In genomic region chr18:23530195-23530594, GRCh38 we compare ENCODE assay signal across 15 cellular contexts. TPM values are rescaled to one million over a fixed set of nuclear protein-coding genes. Genes with fewer than 3 reads are reported as not detected.
DNase-seq lines count a peak whose midpoint lies in the region; ATAC-seq and TF ChIP-seq lines count a peak whose summit lies in the region.
"Had no signal": no experiment of that assay in that cellular context is flagged by ENCODE, and none has a peak within 500 bp of the region (broad histone marks: within the 10 kb centered on the region; RNA-seq: fewer than 3 reads in every experiment).

No MANE protein-coding gene starts in this region.

- peak overlapping the region; percentile 59 for H3K27ac Mint-ChIP-seq in activated naive CD4-positive, alpha-beta T cell treated with anti-CD3 and anti-CD28 coated beads, Interleukin-2, amount 50 U/mL, for 24 hours
- H3K27ac Mint-ChIP-seq in activated naive CD4-positive, alpha-beta T cell treated with anti-CD3 and anti-CD28 coated beads, Interleukin-2, amount 10 ng/mL, durations not matched to agents 7 days and 5 days = no peak overlapping the region
- H3K27ac Mint-ChIP-seq in type B pancreatic cell = peak overlapping the region; percentile 74
- H3K27ac Mint-ChIP-seq in GM23338 = no peak overlapping the region
- H3K27ac Mint-ChIP-seq: neural progenitor cell had no signal

- H3K9me2 ChIP-seq in hepatocyte (replicated peaks; ENCODE audit: insufficient read depth) (no peaks in the 10 kb centered on the region), GM23338 (ENCODE audit: insufficient read depth) (no peaks in the 10 kb centered on the region)

- H3K27me3 Mint-ChIP-seq in activated naive CD4-positive, alpha-beta T cell treated with anti-CD3 and anti-CD28 coated beads, Interleukin-2, amount 50 U/mL, for 24 hours = no peaks in the 10 kb centered on the region
- H3K27me3 Mint-ChIP-seq in activated naive CD4-positive, alpha-beta T cell treated with anti-CD3 and anti-CD28 coated beads, Interleukin-2, amount 10 ng/mL, durations not matched to agents 7 days and 5 days = no peaks in the 10 kb centered on the region
- no peaks in the 10 kb centered on the region for H3K27me3 Mint-ChIP-seq in type B pancreatic cell
- peaks cover 2% of the 10 kb centered on the region for H3K27me3 Mint-ChIP-seq in GM23338 (ENCODE audit: insufficient read depth, low read depth, poor library complexity)

- H3K4me2 ChIP-seq in hepatocyte (no peak overlapping the region), GM23338 (no peak overlapping the region)
- H3K4me2 ChIP-seq: neural progenitor cell had no signal

- peak overlapping the region; percentile 25; the same call in 1 of the 2 replicates for H3K27ac ChIP-seq in SJSA1
- peak overlapping the region; percentile 40 for H3K27ac ChIP-seq in hepatocyte
- H3K27ac ChIP-seq in GM23338 (ENCODE audit: low read depth) = no peak overlapping the region
- H3K27ac ChIP-seq: neural progenitor cell, thoracic aorta had no signal

- ATAC-seq in GM23338 = no peak

- TF ChIP-seq CTCF in hepatocyte (IDR thresholded peaks at IDR 0.05; ENCODE audit: poor library complexity) (no peak), type B pancreatic cell (conservative IDR thresholded peaks at IDR 0.05) (no peak), GM23338 (conservative IDR thresholded peaks at IDR 0.05; ENCODE audit: low read depth in 2 of 2) (no peak)

- H3K36me3 Mint-ChIP-seq in activated naive CD4-positive, alpha-beta T cell treated with anti-CD3 and anti-CD28 coated beads, Interleukin-2, amount 50 U/mL, for 24 hours = peaks cover 5% of the 10 kb centered on the region
- peaks cover 77% of the 10 kb centered on the region for H3K36me3 Mint-ChIP-seq in activated naive CD4-positive, alpha-beta T cell treated with anti-CD3 and anti-CD28 coated beads, Interleukin-2, amount 10 ng/mL, durations not matched to agents 7 days and 5 days
- H3K36me3 Mint-ChIP-seq in type B pancreatic cell = peaks cover 34% of the 10 kb centered on the region
- peaks cover 83% of the 10 kb centered on the region for H3K36me3 Mint-ChIP-seq in GM23338 (ENCODE audit: low read depth)

- peaks cover 22% of the 10 kb centered on the region for H3K4me1 ChIP-seq in SJSA1 (replicated peaks)
- no peaks in the 10 kb centered on the region for H3K4me1 ChIP-seq in hepatocyte (ENCODE audit: insufficient read depth)
- H3K4me1 ChIP-seq in GM23338 (ENCODE audit: insufficient read depth) = no peaks in the 10 kb centered on the region

- WGBS in hepatocyte (ENCODE audit: low lambda C conversion rate, missing lambda C conversion rate) = 91% methylated on average over 7 of the region's 7 CpGs

- H3K9me3 Mint-ChIP-seq in activated naive CD4-positive, alpha-beta T cell treated with anti-CD3 and anti-CD28 coated beads, Interleukin-2, amount 50 U/mL, for 24 hours = no peaks in the 10 kb centered on the region
- no peaks in the 10 kb centered on the region for H3K9me3 Mint-ChIP-seq in activated naive CD4-positive, alpha-beta T cell treated with anti-CD3 and anti-CD28 coated beads, Interleukin-2, amount 10 ng/mL, durations not matched to agents 7 days and 5 days
- H3K9me3 Mint-ChIP-seq in type B pancreatic cell (no peaks in the 10 kb centered on the region), GM23338 (no peaks in the 10 kb centered on the region)
- H3K9me3 Mint-ChIP-seq: neural progenitor cell had no signal

- H3K36me3 ChIP-seq in SJSA1 = peaks cover 92% of the 10 kb centered on the region
- no peaks in the 10 kb centered on the region for H3K36me3 ChIP-seq in hepatocyte (replicated peaks; ENCODE audit: insufficient read depth, low read depth)
- peaks cover 60% of the 10 kb centered on the region for H3K36me3 ChIP-seq in GM23338 (ENCODE audit: insufficient read depth)
- H3K36me3 ChIP-seq: neural progenitor cell had no signal

- H3K79me2 ChIP-seq in hepatocyte (no peaks in the 10 kb centered on the region), GM23338 (replicated peaks; ENCODE audit: insufficient read depth) (no peaks in the 10 kb centered on the region)

- H3K4me3 ChIP-seq in SJSA1 = no peak overlapping the region
- no peak overlapping the region for H3K4me3 ChIP-seq in hepatocyte
- H3K4me3 ChIP-seq in GM23338 = no peak overlapping the region
- H3K4me3 ChIP-seq: neural progenitor cell, thoracic aorta had no signal

- no peak overlapping the region for H3K4me3 Mint-ChIP-seq in activated naive CD4-positive, alpha-beta T cell treated with anti-CD3 and anti-CD28 coated beads, Interleukin-2, amount 50 U/mL, for 24 hours
- no peak overlapping the region for H3K4me3 Mint-ChIP-seq in activated naive CD4-positive, alpha-beta T cell treated with anti-CD3 and anti-CD28 coated beads, Interleukin-2, amount 10 ng/mL, durations not matched to agents 7 days and 5 days
- H3K4me3 Mint-ChIP-seq in type B pancreatic cell = no peak overlapping the region
- no peak overlapping the region for H3K4me3 Mint-ChIP-seq in GM23338
- H3K4me3 Mint-ChIP-seq: neural progenitor cell had no signal

- H3K27me3 ChIP-seq in SJSA1 (replicated peaks) = no peaks in the 10 kb centered on the region
- no peaks in the 10 kb centered on the region for H3K27me3 ChIP-seq in hepatocyte
- H3K27me3 ChIP-seq in GM23338 (ENCODE audit: insufficient read depth) = no peaks in the 10 kb centered on the region
- H3K27me3 ChIP-seq: neural progenitor cell had no signal

- CTCF ChIA-PET in activated naive CD4-positive, alpha-beta T cell treated with anti-CD3 and anti-CD28 coated beads, Interleukin-2, amount 10 ng/mL, durations not matched to agents 7 days and 5 days (lab: Charles Lee) = interaction anchor here (0.7 kb wide), 1 partner anchor 14 kb away, joined by 3 read pairs; no protein-coding TSS in a partner anchor

- no peak for DNase-seq in activated naive CD4-positive, alpha-beta T cell treated with anti-CD3 and anti-CD28 coated beads, Interleukin-2, amount 10 ng/mL, durations not matched to agents 7 days and 5 days
- DNase-seq in SJSA1 (ENCODE audit: low read depth in 1 of 2, low spot score in 2 of 2) (no peak), hepatocyte (ENCODE audit: low spot score) (no peak), type B pancreatic cell (ENCODE audit: extremely low spot score, unreplicated experiment) (no peak), T1000 (lab: John Stamatoyannopoulos, UW) (no peak), midbrain (lab: John Stamatoyannopoulos, UW) (no peak), GM23338 (ENCODE audit: low spot score) (no peak)
- DNase-seq: activated naive CD4-positive, alpha-beta T cell treated with Interleukin-2 at 50 U/mL for 16 hours; central memory CD4-positive, alpha-beta T cell; foreskin melanocyte; NCI-H2081 treated with DMSO at 0.1 percent for 48 hours; retina had no signal

- H4K20me1 ChIP-seq in hepatocyte (ENCODE audit: insufficient read depth, poor library complexity, severe bottlenecking) (no peaks in the 10 kb centered on the region), GM23338 (replicated peaks; ENCODE audit: insufficient read depth) (peaks cover 6% of the 10 kb centered on the region; the same call in 1 of the 2 replicates)

- H2AFZ ChIP-seq in hepatocyte (no peak overlapping the region), GM23338 (no peak overlapping the region)
- H2AFZ ChIP-seq: neural progenitor cell had no signal

- H3F3A ChIP-seq in GM23338 (replicated peaks; ENCODE audit: low read depth) = peaks cover 14% of the 10 kb centered on the region; the same call in 1 of the 2 replicates

- H3K4me1 Mint-ChIP-seq in activated naive CD4-positive, alpha-beta T cell treated with anti-CD3 and anti-CD28 coated beads, Interleukin-2, amount 50 U/mL, for 24 hours = no peaks in the 10 kb centered on the region
- H3K4me1 Mint-ChIP-seq in activated naive CD4-positive, alpha-beta T cell treated with anti-CD3 and anti-CD28 coated beads, Interleukin-2, amount 10 ng/mL, durations not matched to agents 7 days and 5 days = no peaks in the 10 kb centered on the region
- H3K4me1 Mint-ChIP-seq in type B pancreatic cell (ENCODE audit: unreplicated experiment) (no peaks in the 10 kb centered on the region), GM23338 (no peaks in the 10 kb centered on the region; the same call in 2 of the 3 replicates)
- H3K4me1 Mint-ChIP-seq: neural progenitor cell had no signal

- H3K9me3 ChIP-seq in SJSA1 (replicated peaks) (no peaks in the 10 kb centered on the region), hepatocyte (ENCODE audit: low read depth) (no peaks in the 10 kb centered on the region)
- H3K9me3 ChIP-seq: thoracic aorta had no signal

TF ChIP-seq in GM23338, 12 proteins besides CTCF, POLR2A, EP300 and RAD21 (continues in another document):
- no peak for TF ChIP-seq JUNB (IDR thresholded peaks at IDR 0.05; ENCODE audit: unreplicated experiment)
- TF ChIP-seq NANOG (IDR thresholded peaks at IDR 0.05; ENCODE audit: borderline replicate concordance) = no peak
- no peak for TF ChIP-seq ETS1 (IDR thresholded peaks at IDR 0.05)
- TF ChIP-seq CREB1 (CRISPR knock-in tag; IDR thresholded peaks at IDR 0.05; ENCODE audit: low read depth) = no peak
- TF ChIP-seq ZNF114 (CRISPR knock-in tag; IDR thresholded peaks at IDR 0.05) = no peak
- no peak for TF ChIP-seq STAT1 (IDR thresholded peaks at IDR 0.05; ENCODE audit: unreplicated experiment)
- no peak for TF ChIP-seq EZH2phosphoT487 (IDR thresholded peaks at IDR 0.05; ENCODE audit: unreplicated experiment)

RNA-seq across cellular contexts. Expression of gene RMC1, which starts 26.9 kb away (rescaled TPM):
- total RNA-seq in SJSA1 (2014; rRNA removed; shearing (Covaris generic)) = 22.6 and 27.9 TPM in 2 replicates
- 20.8 and 26.6 TPM in 2 replicates for total RNA-seq in hepatocyte
- 26.9 and 37.1 TPM in 2 replicates for polyA plus RNA-seq in hepatocyte
- total RNA-seq in type B pancreatic cell (ENCODE audit: low replicate concordance) = 25.0 and 33.0 TPM in 2 replicates
- 18.9 and 23.3 TPM in 2 replicates for total RNA-seq in GM23338 (2014; rRNA removed; shearing (Covaris generic))
- polyA plus RNA-seq in GM23338 (2016; fragmentation: Nextera tagmentation; extraction: Ambion mirVana) = 23.6 and 24.6 TPM in 2 replicates

RNA-seq across cellular contexts. Expression of gene NPC1, which starts 56.1 kb away (rescaled TPM):
- total RNA-seq in SJSA1 (2014; rRNA removed; shearing (Covaris generic)) = 28.4 and 38.7 TPM in 2 replicates
- total RNA-seq in hepatocyte = 57.5 and 77.2 TPM in 2 replicates
- polyA plus RNA-seq in hepatocyte = 52.5 and 54.0 TPM in 2 replicates
- 43.3 and 49.8 TPM in 2 replicates for total RNA-seq in type B pancreatic cell (ENCODE audit: low replicate concordance)
- 41.7 and 45.1 TPM in 2 replicates for total RNA-seq in GM23338 (2014; rRNA removed; shearing (Covaris generic))
- polyA plus RNA-seq in GM23338 (2016; fragmentation: Nextera tagmentation; extraction: Ambion mirVana) = 18.3 and 18.4 TPM in 2 replicates

Comparison
In these comparisons a context has a peak if more than half of its experiments do, and no peak if none do; other contexts are left out.
1. H3K27ac Mint-ChIP-seq: peak in activated naive CD4-positive, alpha-beta T cell treated with anti-CD3 and anti-CD28 coated beads, Interleukin-2, amount 50 U/mL, for 24 hours (single experiment) and type B pancreatic cell (single experiment); none in activated naive CD4-positive, alpha-beta T cell treated with anti-CD3 and anti-CD28 coated beads, Interleukin-2, amount 10 ng/mL, durations not matched to agents 7 days and 5 days (single experiment) and GM23338 (single experiment).